In the genomic region with DNA sequence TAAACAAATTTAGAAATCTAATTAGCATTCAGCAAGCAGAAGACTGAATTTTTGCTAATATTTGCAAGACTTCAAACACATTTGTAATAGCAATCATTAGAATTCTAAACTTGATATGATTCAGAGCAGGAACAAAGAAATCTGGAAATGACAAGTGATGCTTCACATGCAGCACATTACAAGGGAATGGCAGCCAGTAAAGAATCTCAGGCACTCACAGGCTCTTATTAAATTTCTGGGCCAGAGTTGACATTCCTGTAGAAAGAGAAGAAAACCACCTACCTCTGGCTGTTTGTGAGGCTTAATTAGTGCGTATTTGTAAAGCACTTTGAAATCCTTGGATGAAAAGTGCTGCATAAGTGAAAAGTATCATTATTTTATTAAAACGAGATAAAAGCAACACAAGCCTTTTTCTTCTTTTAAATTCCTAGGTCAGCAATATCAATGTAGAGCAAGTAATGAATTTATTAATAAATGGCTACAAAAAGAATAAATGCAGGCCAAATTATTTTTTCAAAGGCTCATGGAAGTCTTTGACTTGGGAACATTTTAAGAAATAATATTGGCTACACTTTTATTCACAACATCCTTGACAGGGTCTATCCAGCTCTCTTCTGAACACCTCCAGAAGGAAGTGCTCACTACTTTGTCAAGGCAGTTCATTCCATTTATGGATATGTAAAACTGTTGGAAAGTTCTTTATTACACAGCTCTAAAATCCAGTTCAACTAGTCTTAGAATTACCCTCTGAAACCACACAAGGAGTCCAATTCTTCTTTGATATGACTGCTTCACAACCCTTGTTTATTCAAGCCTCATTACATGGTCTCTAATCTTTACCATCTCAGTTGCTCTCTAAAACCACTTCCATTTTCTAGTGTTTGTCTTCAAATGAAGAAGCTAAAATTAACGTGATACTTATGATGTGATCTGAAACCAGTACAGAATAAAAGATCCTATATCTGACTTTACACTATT, we compare ENCODE assay signal across 10 cellular contexts. TPM values are rescaled to one million over a fixed set of nuclear protein-coding genes. Genes with fewer than 3 reads are reported as not detected.
DNase-seq lines count a peak whose midpoint lies in the region; ATAC-seq and TF ChIP-seq lines count a peak whose summit lies in the region.
"Had no signal": no experiment of that assay in that cellular context is flagged by ENCODE, and none has a peak within 500 bp of the region (broad histone marks: within the 10 kb centered on the region; RNA-seq: fewer than 3 reads in every experiment).

No MANE protein-coding gene starts in this region.

- no peak overlapping the region for H3K27ac Mint-ChIP-seq in effector memory CD8-positive, alpha-beta T cell

- no peak for TF ChIP-seq CTCF in foreskin keratinocyte (conservative IDR thresholded peaks at IDR 0.05)

- no peak overlapping the region for H3K27ac ChIP-seq in foreskin keratinocyte
- H3K27ac ChIP-seq: HL-60 had no signal

- no peak overlapping the region for H3K4me3 Mint-ChIP-seq in effector memory CD8-positive, alpha-beta T cell
- H3K4me3 Mint-ChIP-seq: activated T-cell treated with anti-CD3 and anti-CD28 coated beads, Interleukin-2, amount 50 U/mL, for 4 hours had no signal

- H3K4me1 Mint-ChIP-seq in effector memory CD8-positive, alpha-beta T cell (ENCODE audit: low read depth in 2 of 2) = peaks cover 0 to 2% of the 10 kb centered on the region in 2 donors

- no peaks in the 10 kb centered on the region for H3K27me3 Mint-ChIP-seq in effector memory CD8-positive, alpha-beta T cell

- H3K36me3 Mint-ChIP-seq in effector memory CD8-positive, alpha-beta T cell (ENCODE audit: insufficient read depth) = no peaks in the 10 kb centered on the region

- DNase-seq in EH (ENCODE audit: low read depth) = peak; percentile 64
- DNase-seq in effector memory CD8-positive, alpha-beta T cell = no peak
- no peak for DNase-seq in foreskin keratinocyte
- DNase-seq in UCSD-AML1 (lab: John Stamatoyannopoulos, UW; ENCODE audit: unreplicated experiment) = no peak
- DNase-seq: activated T-cell treated with anti-CD3 and anti-CD28 coated beads, Interleukin-2, amount 50 U/mL, for 4 hours had no signal

- no peaks in the 10 kb centered on the region for H3K27me3 ChIP-seq in foreskin keratinocyte

- no peaks in the 10 kb centered on the region for H3K4me1 ChIP-seq in foreskin keratinocyte

- ATAC-seq in GM19395 (IDR thresholded peaks at IDR 0.05; ENCODE audit: unreplicated experiment) = peak; percentile 77
- ATAC-seq in HG03521 (IDR thresholded peaks at IDR 0.05; ENCODE audit: unreplicated experiment) = peak; percentile 58
- peak; percentile 68 for ATAC-seq in effector memory CD8-positive, alpha-beta T cell (replicated peaks)
- ATAC-seq in esophagus mucosa = no peak
- no peak for ATAC-seq in foreskin keratinocyte
- no peak for ATAC-seq in GM19023 (IDR thresholded peaks at IDR 0.05; ENCODE audit: unreplicated experiment)

- H3K9me3 Mint-ChIP-seq in effector memory CD8-positive, alpha-beta T cell = no peaks in the 10 kb centered on the region
- H3K9me3 Mint-ChIP-seq: activated T-cell treated with anti-CD3 and anti-CD28 coated beads, Interleukin-2, amount 50 U/mL, for 4 hours had no signal

RNA-seq across cellular contexts. Expression of a gene that starts 32.1 kb away (rescaled TPM):
- total RNA-seq in esophagus mucosa = 7.8 TPM
- total RNA-seq in foreskin keratinocyte = 4.3 TPM in 2 replicates
- polyA plus RNA-seq in foreskin keratinocyte = 2.0 and 2.4 TPM in 2 replicates

Comparison
In these comparisons a context has a peak if more than half of its experiments do, and no peak if none do; other contexts are left out.
1. ATAC-seq: peak in GM19395 (single experiment), HG03521 (single experiment) and effector memory CD8-positive, alpha-beta T cell (single experiment); none in esophagus mucosa (single experiment), foreskin keratinocyte (single experiment) and GM19023 (single experiment).